Comparison of ENCODE assay signal across 19 cellular contexts in genomic region chr18:21934766-21935015, GRCh38.
DNase-seq lines count a peak whose midpoint lies in the region; ATAC-seq and TF ChIP-seq lines count a peak whose summit lies in the region.
"Had no signal": no experiment of that assay in that cellular context is flagged by ENCODE, and none has a peak within 500 bp of the region (broad histone marks: within the 10 kb centered on the region; RNA-seq: fewer than 3 reads in every experiment).

No MANE protein-coding gene starts in this region.

- no peak overlapping the region for H3K56ac ChIP-seq in IMR-90 (ENCODE audit: extremely low read depth, insufficient read depth, low read length)

- WGBS in IMR-90 (ENCODE audit: extremely low coverage in 2 of 2, insufficient read length in 1 of 2), 2 experiments, result 70% methylated on average over 2 of the region's 4 CpGs; no CpG with 5 or more reads in 1 of the 2 experiments
- 23 to 77% methylated on average over 3 to 4 of the region's 4 CpGs for WGBS in endodermal cell (ENCODE audit: insufficient coverage in 1 of 2, insufficient read length in 1 of 2), 2 experiments
- no CpG with 5 or more reads among the region's 4 CpGs for WGBS in trophoblast cell (ENCODE audit: extremely low coverage, insufficient coverage, insufficient read length)

- H3K9ac ChIP-seq in IMR-90 (ENCODE audit: low read depth, low read length) (no peak overlapping the region), endodermal cell (ENCODE audit: extremely low read depth, low read length, poor library complexity, severe bottlenecking) (peak overlapping the region; percentile 53), trophoblast cell (ENCODE audit: low read length) (no peak overlapping the region)
- H3K9ac ChIP-seq: BLaER1 had no signal

- peak overlapping the region; percentile 95 for H3K27ac Mint-ChIP-seq in endodermal cell
- H3K27ac Mint-ChIP-seq: B cell; CD14-positive monocyte; CD4-positive, alpha-beta T cell; H9 had no signal

- H3K4me2 ChIP-seq in IMR-90 (ENCODE audit: low read depth, low read length) (no peak overlapping the region), trophoblast cell (ENCODE audit: low read length) (no peak overlapping the region)
- H3K4me2 ChIP-seq: BLaER1 had no signal

- TF ChIP-seq CTCF in IMR-90 (conservative IDR thresholded peaks at IDR 0.05; ENCODE audit: low read depth, low read length) (no peak), endodermal cell (conservative IDR thresholded peaks at IDR 0.05) (peak; percentile 56)

- in situ Hi-C loops in IMR-90 (cut with MboI; ENCODE audit: low sequenced_read_pairs), result loop anchor here (25.0 kb wide), 1 partner anchor 722 kb away; no protein-coding TSS in a partner anchor

- H2AFZ ChIP-seq in IMR-90 (replicated peaks; ENCODE audit: low read length, poor library complexity) (no peak overlapping the region), trophoblast cell (ENCODE audit: insufficient read depth, low read length, poor library complexity) (no peak overlapping the region)

- H4K12ac ChIP-seq in trophoblast cell (ENCODE audit: low read depth, low read length), result no peak overlapping the region

- peak overlapping the region; percentile 50 for H2AK9ac ChIP-seq in IMR-90 (replicated peaks; ENCODE audit: low read depth, low read length, poor library complexity)

- H2BK20ac ChIP-seq in IMR-90 (ENCODE audit: low read depth, low read length), result no peak overlapping the region

- ATAC-seq in IMR-90 (ENCODE audit: low read depth) (no peak), SK-N-SH treated with all-trans-retinoic acid at 6 μM for 48 hours (no peak)
- ATAC-seq: HCT116 had no signal

- no peaks in the 10 kb centered on the region for H4K20me1 ChIP-seq in IMR-90 (ENCODE audit: insufficient read depth, low read length)
- H4K20me1 ChIP-seq: BLaER1 had no signal

- H3K27me3 ChIP-seq in IMR-90 (ENCODE audit: control insufficient read depth, insufficient read depth, low read length) (peaks cover 39% of the 10 kb centered on the region), endodermal cell (ENCODE audit: control insufficient read depth, insufficient read depth, low read length, poor library complexity, severe bottlenecking) (no peaks in the 10 kb centered on the region), trophoblast cell (ENCODE audit: insufficient read depth, low read length) (no peaks in the 10 kb centered on the region)
- H3K27me3 ChIP-seq: BLaER1 had no signal

- CTCF ChIA-PET in IMR-90 (lab: Yijun Ruan, JAX), result no interaction called here

- H3K14ac ChIP-seq in IMR-90 (replicated peaks; ENCODE audit: low read depth, low read length) (no peak overlapping the region), trophoblast cell (ENCODE audit: low read length) (no peak overlapping the region)

- H3K27me3 Mint-ChIP-seq in endodermal cell (ENCODE audit: insufficient read depth), result peaks cover 7% of the 10 kb centered on the region

- no peaks in the 10 kb centered on the region for H3K4me1 ChIP-seq in IMR-90 (ENCODE audit: control insufficient read depth, insufficient read depth, low read length)
- peaks cover 22% of the 10 kb centered on the region for H3K4me1 ChIP-seq in endodermal cell (ENCODE audit: control insufficient read depth, insufficient read depth, low read length)
- H3K4me1 ChIP-seq in trophoblast cell (ENCODE audit: control insufficient read depth in 1 of 2, insufficient read depth in 2 of 2, low read length in 2 of 2), result peaks cover 0 to 2% of the 10 kb centered on the region in 2 experiments
- H3K4me1 ChIP-seq: BLaER1 had no signal

- H3K79me1 ChIP-seq in IMR-90 (ENCODE audit: low read depth in 1 of 2, low read length in 2 of 2) (no peaks in the 10 kb centered on the region), trophoblast cell (ENCODE audit: low read length) (no peaks in the 10 kb centered on the region)

- no peak overlapping the region for H4K5ac ChIP-seq in IMR-90 (ENCODE audit: low read depth, low read length)

- H3K4ac ChIP-seq in IMR-90 (ENCODE audit: low read depth, low read length) (no peak overlapping the region), trophoblast cell (ENCODE audit: low read depth, low read length) (no peak overlapping the region)

- no peak overlapping the region for H3K4me3 ChIP-seq in IMR-90 (ENCODE audit: insufficient read depth, low read depth, low read length)
- H3K4me3 ChIP-seq in endodermal cell (ENCODE audit: low read length), result no peak overlapping the region
- H3K4me3 ChIP-seq in trophoblast cell (ENCODE audit: low read depth, low read length), result peak overlapping the region; percentile 9
- H3K4me3 ChIP-seq: BLaER1 had no signal

- no peaks in the 10 kb centered on the region for H3K79me2 ChIP-seq in trophoblast cell (ENCODE audit: control insufficient read depth, insufficient read depth, low read length, poor library complexity)

- no peaks in the 10 kb centered on the region for H3K9me3 Mint-ChIP-seq in endodermal cell
- H3K9me3 Mint-ChIP-seq: CD4-positive, alpha-beta T cell; CD8-positive, alpha-beta memory T cell had no signal

- H3K18ac ChIP-seq in IMR-90 (ENCODE audit: low read depth, low read length), result no peak overlapping the region
- H3K18ac ChIP-seq in trophoblast cell (ENCODE audit: low read length), result no peak overlapping the region

- no peak for TF ChIP-seq POLR2A in IMR-90 (IDR thresholded peaks at IDR 0.05; ENCODE audit: low read depth, low read length)

- H2AK5ac ChIP-seq in IMR-90 (ENCODE audit: low read depth, low read length) (no peak overlapping the region), trophoblast cell (ENCODE audit: low read length) (no peak overlapping the region)

- H3K36me3 ChIP-seq in IMR-90 (ENCODE audit: control insufficient read depth, insufficient read depth, low read length) (no peaks in the 10 kb centered on the region), endodermal cell (ENCODE audit: control insufficient read depth, insufficient read depth, low read length) (no peaks in the 10 kb centered on the region), trophoblast cell (ENCODE audit: control insufficient read depth in 1 of 2, insufficient read depth in 2 of 2, low read length in 2 of 2) (no peaks in the 10 kb centered on the region)
- H3K36me3 ChIP-seq: BLaER1 had no signal

- no peak overlapping the region for H2BK15ac ChIP-seq in IMR-90 (ENCODE audit: low read depth, low read length)

- H3K4me3 Mint-ChIP-seq in endodermal cell, result no peak overlapping the region
- H3K4me3 Mint-ChIP-seq: B cell; CD14-positive monocyte; CD4-positive, alpha-beta T cell; CD8-positive, alpha-beta memory T cell; H9 had no signal

- H2BK5ac ChIP-seq in IMR-90 (ENCODE audit: low read depth, low read length, poor library complexity, severe bottlenecking) (no peak overlapping the region), trophoblast cell (ENCODE audit: low read depth, low read length, poor library complexity) (no peak overlapping the region)

- H3K27ac ChIP-seq in IMR-90 (ENCODE audit: insufficient read depth, low read length) (no peak overlapping the region), endodermal cell (ENCODE audit: low read depth, low read length) (no peak overlapping the region), trophoblast cell (ENCODE audit: low read depth, low read length) (no peak overlapping the region)
- H3K27ac ChIP-seq: 22Rv1, BLaER1 had no signal

- no peak overlapping the region for H3K23ac ChIP-seq in IMR-90 (ENCODE audit: low read depth, low read length)
- no peak overlapping the region for H3K23ac ChIP-seq in trophoblast cell (ENCODE audit: low read length)

- no peak overlapping the region for H2BK120ac ChIP-seq in IMR-90 (ENCODE audit: low read depth, low read length)
- H2BK120ac ChIP-seq in trophoblast cell (ENCODE audit: insufficient read depth, low read length, poor library complexity), result no peak overlapping the region

- peak; percentile 16 for DNase-seq in ELF-1 (ENCODE audit: low read depth, low spot score)
- no peak for DNase-seq in IMR-90
- no peak for DNase-seq in endodermal cell
- no peak for DNase-seq in trophoblast cell
- no peak for DNase-seq in cerebellar nuclear complex (lab: John Stamatoyannopoulos, UW)
- no peak for DNase-seq in C1 segment of cervical spinal cord (lab: John Stamatoyannopoulos, UW)
- DNase-seq: CD4-positive, alpha-beta T cell; CD8-positive, alpha-beta memory T cell; DMS 273 treated with DMSO at 0.1 percent for 48 hours; DMS79; EL; GF-D8 had no signal

- 0 out of 2 replicates have a peak, but pooled peaks cover 5% of the 10 kb centered on the region for H3K9me1 ChIP-seq in IMR-90 (ENCODE audit: insufficient read depth, low read length)

- dilution Hi-C loops in IMR-90 (cut with HindIII; ENCODE audit: low sequenced_read_pairs, unreplicated experiment), result no loop called here

- H3K9me3 ChIP-seq in IMR-90 (ENCODE audit: control insufficient read depth, insufficient read depth, low read length) (no peaks in the 10 kb centered on the region), endodermal cell (ENCODE audit: control insufficient read depth, low read length) (peaks cover 8% of the 10 kb centered on the region), trophoblast cell (ENCODE audit: insufficient read depth, low read depth, low read length) (no peaks in the 10 kb centered on the region)
- H3K9me3 ChIP-seq: BLaER1 had no signal

- H4K8ac ChIP-seq in IMR-90 (ENCODE audit: low read depth in 2 of 2, low read length in 2 of 2), result no peak overlapping the region
- H4K8ac ChIP-seq in trophoblast cell (ENCODE audit: low read depth, low read length), result no peak overlapping the region

- BruUV-seq in IMR-90 (replicated peaks; lab: Mats Ljungman, UMichigan), result no TSS peak

- peaks cover 40% of the 10 kb centered on the region for H3K4me1 Mint-ChIP-seq in endodermal cell
- H3K4me1 Mint-ChIP-seq: B cell; CD14-positive monocyte; CD8-positive, alpha-beta memory T cell had no signal

- no peaks in the 10 kb centered on the region for H3K36me3 Mint-ChIP-seq in endodermal cell (ENCODE audit: low read depth)
- H3K36me3 Mint-ChIP-seq: CD14-positive monocyte; CD8-positive, alpha-beta memory T cell had no signal

- no peak overlapping the region for H4K91ac ChIP-seq in IMR-90 (ENCODE audit: insufficient read depth, low read depth, low read length)
- no peak overlapping the region for H4K91ac ChIP-seq in trophoblast cell (ENCODE audit: low read depth, low read length)

- no peak overlapping the region for H2BK12ac ChIP-seq in trophoblast cell (ENCODE audit: low read length)

- POLR2A ChIA-PET in IMR-90 (lab: Charles Lee; ENCODE audit: unreplicated experiment), result no interaction called here

- no peak for TF ChIP-seq RAD21 in IMR-90 (IDR thresholded peaks at IDR 0.05; ENCODE audit: low read length)

- intact Hi-C loops in IMR-90 (cut with micrococcal nuclease), result no loop called here

TF ChIP-seq in SK-N-SH treated with all-trans-retinoic acid at 6 μM for 48 hours, 23 proteins besides CTCF, POLR2A, EP300 and RAD21 (continues in another document):
- TF ChIP-seq ZNF565 (CRISPR knock-in tag; conservative IDR thresholded peaks at IDR 0.05; ENCODE audit: low read depth), result no peak
